Comparison of ENCODE assay signal across 24 cellular contexts in the genomic region with DNA sequence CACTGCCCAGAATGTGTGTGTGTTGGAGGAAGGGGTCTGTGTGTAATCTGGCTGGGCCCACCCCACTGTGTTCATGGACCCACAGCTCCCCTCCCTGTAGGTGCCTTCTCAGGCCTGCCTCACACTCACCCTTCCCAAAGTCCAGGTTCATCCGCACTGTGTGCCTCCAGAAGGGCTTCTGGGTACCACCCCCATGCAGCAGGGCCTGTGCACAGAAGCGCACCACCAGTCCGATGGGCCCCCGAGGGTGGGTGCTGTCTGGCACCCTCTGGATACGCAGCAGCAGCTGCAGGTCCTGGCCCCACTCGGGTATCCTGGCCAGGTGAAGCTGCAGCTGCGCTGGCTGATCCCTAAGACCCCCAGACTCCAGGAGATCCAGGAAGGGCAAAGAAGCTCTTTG. TPM values are rescaled to one million over a fixed set of nuclear protein-coding genes. Genes with fewer than 3 reads are reported as not detected.
DNase-seq lines count a peak whose midpoint lies in the region; TF ChIP-seq lines count a peak whose summit lies in the region.
"Had no signal": no experiment of that assay in that cellular context is flagged by ENCODE, and none has a peak within 500 bp of the region (broad histone marks: within the 10 kb centered on the region; RNA-seq: fewer than 3 reads in every experiment).

No MANE protein-coding gene starts in this region.

- H3K9me3 ChIP-seq in BLaER1 (no peaks in the 10 kb centered on the region), neuronal stem cell (replicated peaks in 1 of 2; ENCODE audit: control insufficient read depth in 2 of 2, insufficient read depth in 1 of 2, low read depth in 1 of 2, low read length in 2 of 2) (no peaks in the 10 kb centered on the region), vagina (no peaks in the 10 kb centered on the region)
- H3K9me3 ChIP-seq: A549, BE2C, Caco-2, HAP-1 had no signal

- no peaks in the 10 kb centered on the region for H4K20me1 ChIP-seq in BLaER1

- H2BK120ac ChIP-seq in neuronal stem cell (ENCODE audit: low read depth, low read length) = no peak overlapping the region

- no peak overlapping the region for H2BK15ac ChIP-seq in neuronal stem cell (ENCODE audit: low read length)

- H3K4ac ChIP-seq in neuronal stem cell (ENCODE audit: low read length) = no peak overlapping the region

- no peak for TF ChIP-seq POLR2A in vagina (IDR thresholded peaks at IDR 0.05)

- H3K4me3 ChIP-seq in BLaER1 (0 out of 2 replicates have a peak overlapping the region, but pooled peaks have one; percentile 35), neuronal stem cell (ENCODE audit: low read length in 2 of 2) (peak overlapping the region in 1 of 2 donors; percentile 23), vagina (no peak overlapping the region)
- H3K4me3 ChIP-seq: A549, HAP-1 had no signal

- no peak overlapping the region for H4K91ac ChIP-seq in neuronal stem cell (ENCODE audit: low read depth, low read length, poor library complexity)

- no peaks in the 10 kb centered on the region for H3K36me3 ChIP-seq in BLaER1
- H3K36me3 ChIP-seq in neuronal stem cell (replicated peaks in 1 of 2; ENCODE audit: control insufficient read depth in 2 of 2, insufficient read depth in 2 of 2, low read length in 2 of 2) = no peaks in the 10 kb centered on the region
- H3K36me3 ChIP-seq in vagina = no peaks in the 10 kb centered on the region
- H3K36me3 ChIP-seq: BE2C, HAP-1 had no signal

- no peaks in the 10 kb centered on the region for H3K27me3 ChIP-seq in BLaER1
- peaks cover 0 to 37% (median 0%) of the 10 kb centered on the region in 3 experiments for H3K27me3 ChIP-seq in neuronal stem cell (ENCODE audit: control insufficient read depth in 3 of 3, insufficient read depth in 3 of 3, low read depth in 1 of 3, low read length in 3 of 3)
- no peaks in the 10 kb centered on the region for H3K27me3 ChIP-seq in vagina
- H3K27me3 ChIP-seq: BE2C had no signal

- DNase-seq in islet precursor cell (peak; percentile 49), neuronal stem cell (ENCODE audit: low spot score) (no peak), vagina (ENCODE audit: extremely low spot score in 2 of 2) (peak; percentile 75 to 87), SW480 (ENCODE audit: low spot score) (no peak), DMS153 treated with DMSO at 0.1 percent for 48 hours (lab: John Stamatoyannopoulos, UW; ENCODE audit: unreplicated experiment) (no peak), cerebellar nuclear complex (lab: John Stamatoyannopoulos, UW) (no peak)
- DNase-seq: 8988T; ACHN; AML-193; BE2C; Caco-2; CD4-positive, CD25-positive, alpha-beta regulatory T cell; CD8-positive, alpha-beta T cell; DMS53; DMS79 treated with DMSO at 0.1 percent for 48 hours; GF-D8; GOT3; HFFc6 had no signal

- peak overlapping the region; percentile 56; the same call in 1 of the 2 replicates for H3K9ac ChIP-seq in BLaER1
- H3K9ac ChIP-seq in neuronal stem cell (ENCODE audit: low read depth, low read length, poor library complexity) = no peak overlapping the region

- intact Hi-C loops in vagina (cut with DNase I) = no loop called here

- H3K18ac ChIP-seq in neuronal stem cell (ENCODE audit: low read length) = no peak overlapping the region

- peaks cover 1% of the 10 kb centered on the region for H3K79me1 ChIP-seq in neuronal stem cell (ENCODE audit: low read depth, low read length)

- H2AFZ ChIP-seq in neuronal stem cell (ENCODE audit: low read length) = no peak overlapping the region

- H3K23ac ChIP-seq in neuronal stem cell (ENCODE audit: low read depth, low read length, poor library complexity) = no peak overlapping the region

- peak overlapping the region; percentile 21 for H2AK5ac ChIP-seq in neuronal stem cell (ENCODE audit: low read depth, low read length)

- H3K4me1 ChIP-seq in BLaER1 (peaks cover 73% of the 10 kb centered on the region), neuronal stem cell (ENCODE audit: control insufficient read depth in 2 of 2, insufficient read depth in 1 of 2, low read depth in 1 of 2, low read length in 2 of 2) (no peaks in the 10 kb centered on the region), vagina (peaks cover 7% of the 10 kb centered on the region)
- H3K4me1 ChIP-seq: A549, BE2C, Caco-2, HAP-1 had no signal

- no CpG with 5 or more reads among the region's 7 CpGs for WGBS in neuronal stem cell (ENCODE audit: extremely low coverage in 2 of 2, insufficient read length in 2 of 2, insufficient replicate concordance in 1 of 2), 2 donors

- peak overlapping the region; percentile 39 for H2BK5ac ChIP-seq in neuronal stem cell (ENCODE audit: low read length)

- H3K4me2 ChIP-seq in BLaER1 (peak overlapping the region; percentile 90), neuronal stem cell (ENCODE audit: insufficient read depth, low read length, poor library complexity, severe bottlenecking) (no peak overlapping the region)
- H3K4me2 ChIP-seq: A549 had no signal

- TF ChIP-seq CTCF in vagina (IDR thresholded peaks at IDR 0.05) = no peak

- H4K8ac ChIP-seq in neuronal stem cell (ENCODE audit: low read depth, low read length) = no peak overlapping the region

- peak overlapping the region; percentile 31 for H3K14ac ChIP-seq in neuronal stem cell (ENCODE audit: low read length)

- no peak overlapping the region for H2BK12ac ChIP-seq in neuronal stem cell (ENCODE audit: low read length)

- H3K27ac ChIP-seq in BLaER1 (peak overlapping the region; percentile 59), neuronal stem cell (replicated peaks; ENCODE audit: low read length) (no peak overlapping the region), vagina (no peak overlapping the region)
- H3K27ac ChIP-seq: A549, C4-2B had no signal

RNA-seq across cellular contexts. Expression of gene TGM5, which starts 12.8 kb away (rescaled TPM):
- polyA plus RNA-seq in neuronal stem cell (2013, experiment 1 of 2) = not detected
- not detected for polyA plus RNA-seq in neuronal stem cell (2013, experiment 2 of 2)
- 8.3 TPM for total RNA-seq in vagina
- total RNA-seq: Caco-2; CD4-positive, CD25-positive, alpha-beta regulatory T cell; CD8-positive, alpha-beta T cell; Daoy; G401; HFFc6 had no signal
- polyA plus RNA-seq: A549; CD4-positive, CD25-positive, alpha-beta regulatory T cell had no signal

RNA-seq across cellular contexts. Expression of gene TGM7, which starts 22.6 kb away (rescaled TPM):
- not detected for polyA plus RNA-seq in neuronal stem cell (2013, experiment 1 of 2)
- not detected for polyA plus RNA-seq in neuronal stem cell (2013, experiment 2 of 2)
- not detected for total RNA-seq in vagina
- total RNA-seq: Caco-2; CD4-positive, CD25-positive, alpha-beta regulatory T cell; CD8-positive, alpha-beta T cell; Daoy; G401; HFFc6 had no signal
- polyA plus RNA-seq: A549; CD4-positive, CD25-positive, alpha-beta regulatory T cell had no signal

RNA-seq across cellular contexts. Expression of gene LCMT2, which starts 50.9 kb away (rescaled TPM):
- 4.2 TPM for polyA plus RNA-seq in neuronal stem cell (2013, experiment 1 of 2)
- polyA plus RNA-seq in neuronal stem cell (2013, experiment 2 of 2) = 3.9 TPM
- 5.4 TPM for total RNA-seq in vagina
- total RNA-seq: G401 had no signal

RNA-seq across cellular contexts. Expression of gene EPB42, which starts 58.7 kb away (rescaled TPM):
- not detected for polyA plus RNA-seq in neuronal stem cell (2013, experiment 1 of 2)
- polyA plus RNA-seq in neuronal stem cell (2013, experiment 2 of 2) = not detected
- total RNA-seq in vagina = not detected
- total RNA-seq: Caco-2; CD4-positive, CD25-positive, alpha-beta regulatory T cell; CD8-positive, alpha-beta T cell; Daoy; G401; HFFc6 had no signal
- polyA plus RNA-seq: A549 had no signal

Comparison
In these comparisons a context has a peak if more than half of its experiments do, and no peak if none do; other contexts are left out.
1. DNase-seq: peak in islet precursor cell (single experiment) and vagina (2 of 2); none in neuronal stem cell (single experiment), SW480 (single experiment), DMS153 treated with DMSO at 0.1 percent for 48 hours (single experiment) and cerebellar nuclear complex (0 of 2).